In genomic region chr3:98521897-98522537, GRCh38 we compare ENCODE assay signal across 8 cellular contexts.
A peak's percentile ranks its signal among the peaks of the same experiment; 100 is the strongest.
DNase-seq lines count a peak whose midpoint lies in the region; TF ChIP-seq lines count a peak whose summit lies in the region.

No MANE protein-coding gene starts in this region.

- DNase-seq in MM.1S = peak; percentile 58
- peak; percentile 62 for DNase-seq in cerebellar cortex (ENCODE audit: low spot score)
- peak; percentile 36 for DNase-seq in kidney glomerular epithelial cell (lab: John Stamatoyannopoulos, UW)
- DNase-seq in stimulated activated CD4-positive, alpha-beta T cell treated with anti-CD3 and anti-CD28 coated beads, Interleukin-1b, Interleukin-23, amount 100 ng/mL, for 4 hours (ENCODE audit: low read depth in 2 of 2) = peak; percentile 31 to 36
- no peak for DNase-seq in NCI-H1436 treated with DMSO at 0.1 percent for 48 hours (lab: John Stamatoyannopoulos, UW)

- peak overlapping the region; percentile 85 for H3K4me2 ChIP-seq in MM.1S (ENCODE audit: low read depth, low read length)

- no peaks in the 10 kb centered on the region for H3K27me3 ChIP-seq in MM.1S (replicated peaks; ENCODE audit: insufficient read depth, low read length)

- peaks cover 43% of the 10 kb centered on the region for H3K79me2 ChIP-seq in MM.1S (ENCODE audit: low read length)

- H3K4me1 ChIP-seq in HEK293 (ENCODE audit: control insufficient read depth, insufficient read depth, low read length) (peaks cover 2% of the 10 kb centered on the region; the same call in 1 of the 2 replicates), MM.1S (ENCODE audit: low read length) (peaks cover 23% of the 10 kb centered on the region)

- H3K4me3 ChIP-seq in GM12875 (ENCODE audit: low read depth, low read length) (peak overlapping the region; percentile 82), HEK293 (ENCODE audit: low read depth, low read length) (peak overlapping the region; percentile 87), MM.1S (ENCODE audit: low read length) (peak overlapping the region; percentile 94), WI38 (ENCODE audit: low read depth, low read length) (peak overlapping the region; percentile 88)

- H3K9me3 ChIP-seq in HEK293 (ENCODE audit: control insufficient read depth, insufficient read depth, low read depth, low read length) = no peaks in the 10 kb centered on the region
- no peaks in the 10 kb centered on the region for H3K9me3 ChIP-seq in MM.1S (replicated peaks; ENCODE audit: insufficient read depth, low read length)

- H4K20me1 ChIP-seq in MM.1S (ENCODE audit: insufficient read depth, low read length) = no peaks in the 10 kb centered on the region

- TF ChIP-seq CTCF in GM12875 (IDR thresholded peaks at IDR 0.05; ENCODE audit: borderline replicate concordance, insufficient read depth, low read depth, low read length) = no peak
- TF ChIP-seq CTCF in HEK293 (tag by site-specific recombination; IDR thresholded peaks at IDR 0.05) = no peak
- TF ChIP-seq CTCF in MM.1S (IDR thresholded peaks at IDR 0.05; ENCODE audit: low read length) = no peak
- no peak for TF ChIP-seq CTCF in WI38 (IDR thresholded peaks at IDR 0.05; ENCODE audit: low read depth, low read length)

- H3K27ac ChIP-seq in HEK293 (ENCODE audit: extremely low read depth, low read depth, low read length) = peak overlapping the region; percentile 56; the same call in 1 of the 2 replicates
- H3K27ac ChIP-seq in MM.1S (ENCODE audit: low read length) = peak overlapping the region; percentile 81

- H3K9ac ChIP-seq in MM.1S (ENCODE audit: low read length) = peak overlapping the region; percentile 95

- CTCF ChIA-PET in HEK293 (lab: Yijun Ruan, JAX) = no interaction called here

- POLR2A ChIA-PET in HEK293 (lab: Yijun Ruan, JAX) = interaction anchor here (0.9 to 1.1 kb wide), 3 partner anchors 11 to 48 kb away, joined by 3 read pairs; no protein-coding TSS in a partner anchor

- H2AFZ ChIP-seq in MM.1S (ENCODE audit: low read length) = peak overlapping the region; percentile 33

- H3K9me2 ChIP-seq in MM.1S (replicated peaks; ENCODE audit: insufficient read depth, low read length) = no peaks in the 10 kb centered on the region

- peaks cover 3% of the 10 kb centered on the region; the same call in 1 of the 2 replicates for H3F3A ChIP-seq in MM.1S (ENCODE audit: insufficient read depth, low read length)

- H3K36me3 ChIP-seq in HEK293 (ENCODE audit: control insufficient read depth in 2 of 2, insufficient read depth in 1 of 2, low read length in 2 of 2) = peaks cover 0 to 42% of the 10 kb centered on the region in 2 experiments; a peak in 2 of 3 replicates
- no peaks in the 10 kb centered on the region; the same call in 1 of the 2 replicates for H3K36me3 ChIP-seq in MM.1S (replicated peaks; ENCODE audit: insufficient read depth, low read length)

TF ChIP-seq in HEK293, 187 proteins besides CTCF, POLR2A, EP300 and RAD21:
- TF ChIP-seq, protein P1, sequence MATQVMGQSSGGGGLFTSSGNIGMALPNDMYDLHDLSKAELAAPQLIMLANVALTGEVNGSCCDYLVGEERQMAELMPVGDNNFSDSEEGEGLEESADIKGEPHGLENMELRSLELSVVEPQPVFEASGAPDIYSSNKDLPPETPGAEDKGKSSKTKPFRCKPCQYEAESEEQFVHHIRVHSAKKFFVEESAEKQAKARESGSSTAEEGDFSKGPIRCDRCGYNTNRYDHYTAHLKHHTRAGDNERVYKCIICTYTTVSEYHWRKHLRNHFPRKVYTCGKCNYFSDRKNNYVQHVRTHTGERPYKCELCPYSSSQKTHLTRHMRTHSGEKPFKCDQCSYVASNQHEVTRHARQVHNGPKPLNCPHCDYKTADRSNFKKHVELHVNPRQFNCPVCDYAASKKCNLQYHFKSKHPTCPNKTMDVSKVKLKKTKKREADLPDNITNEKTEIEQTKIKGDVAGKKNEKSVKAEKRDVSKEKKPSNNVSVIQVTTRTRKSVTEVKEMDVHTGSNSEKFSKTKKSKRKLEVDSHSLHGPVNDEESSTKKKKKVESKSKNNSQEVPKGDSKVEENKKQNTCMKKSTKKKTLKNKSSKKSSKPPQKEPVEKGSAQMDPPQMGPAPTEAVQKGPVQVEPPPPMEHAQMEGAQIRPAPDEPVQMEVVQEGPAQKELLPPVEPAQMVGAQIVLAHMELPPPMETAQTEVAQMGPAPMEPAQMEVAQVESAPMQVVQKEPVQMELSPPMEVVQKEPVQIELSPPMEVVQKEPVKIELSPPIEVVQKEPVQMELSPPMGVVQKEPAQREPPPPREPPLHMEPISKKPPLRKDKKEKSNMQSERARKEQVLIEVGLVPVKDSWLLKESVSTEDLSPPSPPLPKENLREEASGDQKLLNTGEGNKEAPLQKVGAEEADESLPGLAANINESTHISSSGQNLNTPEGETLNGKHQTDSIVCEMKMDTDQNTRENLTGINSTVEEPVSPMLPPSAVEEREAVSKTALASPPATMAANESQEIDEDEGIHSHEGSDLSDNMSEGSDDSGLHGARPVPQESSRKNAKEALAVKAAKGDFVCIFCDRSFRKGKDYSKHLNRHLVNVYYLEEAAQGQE (tag by site-specific recombination; IDR thresholded peaks at IDR 0.05) = peak; percentile 73; the same call in 1 of the 2 replicates
- TF ChIP-seq ATF2 (tag by site-specific recombination; IDR thresholded peaks at IDR 0.05; ENCODE audit: low read depth) (no peak), ZNF426 (tag by site-specific recombination; IDR thresholded peaks at IDR 0.05) (no peak), ZNF335 (tag by site-specific recombination; conservative IDR thresholded peaks at IDR 0.05) (peak; percentile 86), ZNF140 (tag by site-specific recombination; IDR thresholded peaks at IDR 0.05) (no peak), ZNF549 (tag by site-specific recombination; IDR thresholded peaks at IDR 0.05) (no peak), ZNF274 (IDR thresholded peaks at IDR 0.05; ENCODE audit: low read length) (no peak), ZNF274 (tag by site-specific recombination; IDR thresholded peaks at IDR 0.05; ENCODE audit: borderline replicate concordance) (no peak), ZNF560 (tag by site-specific recombination; IDR thresholded peaks at IDR 0.05; ENCODE audit: borderline replicate concordance) (no peak), YY1 (tag by site-specific recombination; IDR thresholded peaks at IDR 0.05) (0 out of 2 replicates have a peak, but pooled peaks have one; percentile 5), ZNF169 (tag by site-specific recombination; IDR thresholded peaks at IDR 0.05) (no peak), ZNF777 (tag by site-specific recombination; IDR thresholded peaks at IDR 0.05; ENCODE audit: borderline replicate concordance) (no peak)
TF ChIP-seq in HEK293: peak in this region for 3.
